Comparison of ENCODE assay signal across 24 cellular contexts in the genomic region with DNA sequence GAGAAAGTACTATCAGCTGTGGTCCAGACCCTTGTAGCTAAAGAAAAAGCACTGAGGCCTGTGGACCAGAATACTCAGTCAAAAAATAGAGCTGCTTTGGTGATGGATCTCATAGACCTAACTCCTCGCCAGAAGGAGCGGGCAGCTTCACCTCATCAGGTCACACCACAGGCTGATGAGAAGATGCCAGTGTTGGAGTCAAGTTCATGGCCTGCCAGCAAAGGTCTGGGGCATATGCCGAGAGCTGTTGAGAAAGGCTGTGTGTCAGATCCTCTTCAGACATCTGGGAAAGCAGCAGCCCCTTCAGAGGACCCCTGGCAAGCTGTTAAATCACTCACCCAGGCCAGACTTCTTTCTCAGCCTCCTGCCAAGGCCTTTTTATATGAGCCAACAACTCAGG. TPM values are rescaled to one million over a fixed set of nuclear protein-coding genes. Genes with fewer than 3 reads are reported as not detected.
DNase-seq lines count a peak whose midpoint lies in the region; ATAC-seq and TF ChIP-seq lines count a peak whose summit lies in the region.
"Had no signal": no experiment of that assay in that cellular context is flagged by ENCODE, and none has a peak within 500 bp of the region (broad histone marks: within the 10 kb centered on the region; RNA-seq: fewer than 3 reads in every experiment).

No MANE protein-coding gene starts in this region.

- peaks cover 38% of the 10 kb centered on the region for H3K4me1 Mint-ChIP-seq in activated T-cell treated with anti-CD3 and anti-CD28 coated beads, Interleukin-2, amount 50 U/mL, for 24 hours (ENCODE audit: low read depth)
- H3K4me1 Mint-ChIP-seq in CD4-positive, CD25-positive, alpha-beta regulatory T cell: peaks cover 18 to 38% (median 25%) of the 10 kb centered on the region in 4 donors
- peaks cover 65% of the 10 kb centered on the region for H3K4me1 Mint-ChIP-seq in activated B cell treated with CpG ODN at 0.5 μM for 24 hours

- peak overlapping the region; percentile 55 for H3K27ac Mint-ChIP-seq in activated T-cell treated with anti-CD3 and anti-CD28 coated beads, Interleukin-2, amount 50 U/mL, for 24 hours
- peak overlapping the region in 2 of 3 donors; percentile 25 to 26 for H3K27ac Mint-ChIP-seq in CD4-positive, CD25-positive, alpha-beta regulatory T cell
- H3K27ac Mint-ChIP-seq in activated B cell treated with CpG ODN at 0.5 μM for 24 hours: peak overlapping the region; percentile 35

- H3K4me3 Mint-ChIP-seq in activated T-cell treated with anti-CD3 and anti-CD28 coated beads, Interleukin-2, amount 50 U/mL, for 24 hours: no peak overlapping the region
- no peak overlapping the region for H3K4me3 Mint-ChIP-seq in CD4-positive, CD25-positive, alpha-beta regulatory T cell
- no peak overlapping the region for H3K4me3 Mint-ChIP-seq in activated B cell treated with CpG ODN at 0.5 μM for 24 hours
- H3K4me3 Mint-ChIP-seq: activated T-cell treated with anti-CD3 and anti-CD28 coated beads, Interleukin-2, amount 50 U/mL, for 4 hours had no signal

- H3K36me3 ChIP-seq in CD4-positive, CD25-positive, alpha-beta regulatory T cell (ENCODE audit: control insufficient read depth, insufficient read depth, low read length): peaks cover 53% of the 10 kb centered on the region
- H3K36me3 ChIP-seq in neutrophil: peaks cover 65% of the 10 kb centered on the region
- H3K36me3 ChIP-seq: uterus had no signal

- no peak overlapping the region for H3K4me3 ChIP-seq in CD4-positive, CD25-positive, alpha-beta regulatory T cell (ENCODE audit: low read depth, low read length)
- H3K4me3 ChIP-seq in neutrophil (ENCODE audit: low read depth in 1 of 2, low read length in 1 of 2): no peak overlapping the region
- H3K4me3 ChIP-seq: cardiac muscle cell, smooth muscle cell, uterus had no signal

- DNase-seq in activated T-cell treated with anti-CD3 and anti-CD28 coated beads, Interleukin-2, amount 50 U/mL, for 24 hours: no peak
- no peak for DNase-seq in activated T-cell treated with anti-CD3 and anti-CD28 coated beads, Interleukin-2, amount 50 U/mL, for 1 hour
- DNase-seq in CD4-positive, CD25-positive, alpha-beta regulatory T cell: no peak
- DNase-seq in activated B cell treated with CpG ODN at 0.5 μM for 24 hours (no peak), amygdala (lab: John Stamatoyannopoulos, UW) (no peak)
- DNase-seq: ACHN; activated CD4-positive, alpha-beta T cell treated with anti-CD3 and anti-CD28 coated beads, Interleukin-2, amount 50 U/mL, for 48 hours; activated naive CD4-positive, alpha-beta T cell treated with Interleukin-2 at 50 U/mL for 16 hours; activated T-cell treated with anti-CD3 and anti-CD28 coated beads, Interleukin-2, amount 50 U/mL, for 4 hours; cortex of kidney; EL; kidney; mammary epithelial cell; NCI-H1436 treated with DMSO at 0.1 percent for 48 hours; NK-92 treated with Interleukin-12 subunit alpha and Interleukin-12 subunit beta, amount 100 ng/mL, for 24 hours; nucleus accumbens; SIG-M5; stimulated activated naive CD4-positive, alpha-beta T cell; uterus had no signal

- H3K27me3 ChIP-seq in CD4-positive, CD25-positive, alpha-beta regulatory T cell (ENCODE audit: control insufficient read depth, insufficient read depth, low read length): no peaks in the 10 kb centered on the region
- no peaks in the 10 kb centered on the region for H3K27me3 ChIP-seq in neutrophil
- H3K27me3 ChIP-seq: cardiac muscle cell, uterus had no signal

- CTCF ChIA-PET in activated B cell treated with CpG ODN at 0.5 μM for 24 hours (lab: Charles Lee): no interaction called here

- H3K9me3 ChIP-seq in CD4-positive, CD25-positive, alpha-beta regulatory T cell (ENCODE audit: control insufficient read depth in 2 of 2, low read length in 2 of 2): no peaks in the 10 kb centered on the region
- H3K9me3 ChIP-seq in neutrophil: no peaks in the 10 kb centered on the region
- H3K9me3 ChIP-seq: uterus had no signal

- ATAC-seq in CD4-positive, CD25-positive, alpha-beta regulatory T cell (ENCODE audit: low read depth in 2 of 2): no peak
- ATAC-seq in activated B cell treated with CpG ODN at 0.5 μM for 24 hours (ENCODE audit: low read depth) (no peak), HG02571 (IDR thresholded peaks at IDR 0.05; ENCODE audit: unreplicated experiment) (no peak), HG03139 (IDR thresholded peaks at IDR 0.05; ENCODE audit: unreplicated experiment) (no peak)
- ATAC-seq: activated T-cell treated with anti-CD3 and anti-CD28 coated beads, Interleukin-2, amount 50 U/mL, for 4 hours had no signal

- H3K4me1 ChIP-seq in CD4-positive, CD25-positive, alpha-beta regulatory T cell (ENCODE audit: control insufficient read depth, insufficient read depth, low read length, poor library complexity, severe bottlenecking): peaks cover 18% of the 10 kb centered on the region
- peaks cover 52% of the 10 kb centered on the region in 2 experiments for H3K4me1 ChIP-seq in neutrophil (ENCODE audit: control insufficient read depth in 1 of 2, insufficient read depth in 1 of 2, low read depth in 1 of 2, low read length in 1 of 2)
- H3K4me1 ChIP-seq: uterus had no signal

- peaks cover 80% of the 10 kb centered on the region for H3K36me3 Mint-ChIP-seq in activated T-cell treated with anti-CD3 and anti-CD28 coated beads, Interleukin-2, amount 50 U/mL, for 24 hours (ENCODE audit: low read depth)
- peaks cover 34% of the 10 kb centered on the region for H3K36me3 Mint-ChIP-seq in CD4-positive, CD25-positive, alpha-beta regulatory T cell
- peaks cover 62% of the 10 kb centered on the region for H3K36me3 Mint-ChIP-seq in activated B cell treated with CpG ODN at 0.5 μM for 24 hours (ENCODE audit: low read depth)

- H3K9me3 Mint-ChIP-seq in activated T-cell treated with anti-CD3 and anti-CD28 coated beads, Interleukin-2, amount 50 U/mL, for 24 hours: no peaks in the 10 kb centered on the region
- no peaks in the 10 kb centered on the region for H3K9me3 Mint-ChIP-seq in CD4-positive, CD25-positive, alpha-beta regulatory T cell
- no peaks in the 10 kb centered on the region for H3K9me3 Mint-ChIP-seq in activated B cell treated with CpG ODN at 0.5 μM for 24 hours
- H3K9me3 Mint-ChIP-seq: activated T-cell treated with anti-CD3 and anti-CD28 coated beads, Interleukin-2, amount 50 U/mL, for 4 hours had no signal

- no peaks in the 10 kb centered on the region for H3K27me3 Mint-ChIP-seq in activated T-cell treated with anti-CD3 and anti-CD28 coated beads, Interleukin-2, amount 50 U/mL, for 24 hours
- H3K27me3 Mint-ChIP-seq in CD4-positive, CD25-positive, alpha-beta regulatory T cell: no peaks in the 10 kb centered on the region
- H3K27me3 Mint-ChIP-seq in activated B cell treated with CpG ODN at 0.5 μM for 24 hours: no peaks in the 10 kb centered on the region

- no peak overlapping the region for H3K27ac ChIP-seq in CD4-positive, CD25-positive, alpha-beta regulatory T cell (ENCODE audit: insufficient read depth, low read length, poor library complexity, severe bottlenecking)
- peak overlapping the region; percentile 95 for H3K27ac ChIP-seq in neutrophil
- H3K27ac ChIP-seq: cardiac muscle cell, uterus had no signal

- POLR2A ChIA-PET in activated B cell treated with CpG ODN at 0.5 μM for 24 hours (lab: Charles Lee): no interaction called here

- TF ChIP-seq CTCF in activated B cell treated with CpG ODN at 0.5 μM for 24 hours (IDR thresholded peaks at IDR 0.05) (no peak), neutrophil (IDR thresholded peaks at IDR 0.05) (no peak)

- intact Hi-C loops in activated B cell treated with CpG ODN at 0.5 μM for 24 hours (cut with micrococcal nuclease): no loop called here

RNA-seq across cellular contexts. Expression of a gene that starts 8.9 kb away (rescaled TPM):
- total RNA-seq in CD4-positive, CD25-positive, alpha-beta regulatory T cell: 15.3 TPM
- 10 to 100 TPM in 2 of 4 donors, 1 to 10 TPM in 2; 5.1 to 12.8 (median 10.1) TPM for polyA plus RNA-seq in CD4-positive, CD25-positive, alpha-beta regulatory T cell
- 35.6 and 36.3 TPM in 2 replicates for total RNA-seq in activated B cell treated with CpG ODN at 0.5 μM for 24 hours

RNA-seq across cellular contexts. Expression of a gene that starts 9.0 kb away (rescaled TPM):
- 60.6 TPM for total RNA-seq in CD4-positive, CD25-positive, alpha-beta regulatory T cell
- polyA plus RNA-seq in CD4-positive, CD25-positive, alpha-beta regulatory T cell: 100 to 1,000 TPM; 185 to 210 (median 192) TPM
- total RNA-seq in activated B cell treated with CpG ODN at 0.5 μM for 24 hours: 141 and 160 TPM in 2 replicates

RNA-seq across cellular contexts. Expression of a gene that starts 17.1 kb away (rescaled TPM):
- 8.7 TPM for total RNA-seq in CD4-positive, CD25-positive, alpha-beta regulatory T cell
- polyA plus RNA-seq in CD4-positive, CD25-positive, alpha-beta regulatory T cell: 1 to 10 TPM in 1 of 4 donors, under 1 TPM in 3; 0.36 to 2.8 (median 0.84) TPM
- total RNA-seq in activated B cell treated with CpG ODN at 0.5 μM for 24 hours: 7.6 and 9.1 TPM in 2 replicates

RNA-seq across cellular contexts. Expression of a gene that starts 56.8 kb away (rescaled TPM):
- total RNA-seq in CD4-positive, CD25-positive, alpha-beta regulatory T cell: 77.9 TPM
- polyA plus RNA-seq in CD4-positive, CD25-positive, alpha-beta regulatory T cell: 100 to 1,000 TPM; 227 to 289 (median 240) TPM
- 88.0 and 89.7 TPM in 2 replicates for total RNA-seq in activated B cell treated with CpG ODN at 0.5 μM for 24 hours
